Comparison of ENCODE assay signal across 13 cellular contexts in genomic region chr14:61505815-61506809, GRCh38.
DNase-seq lines count a peak whose midpoint lies in the region; ATAC-seq and TF ChIP-seq lines count a peak whose summit lies in the region.
"Had no signal": no experiment of that assay in that cellular context is flagged by ENCODE, and none has a peak within 500 bp of the region (broad histone marks: within the 10 kb centered on the region; RNA-seq: fewer than 3 reads in every experiment).

No MANE protein-coding gene starts in this region.

- H3K27me3 ChIP-seq in fibroblast of lung (ENCODE audit: control insufficient read depth, insufficient read depth, low read length) = no peaks in the 10 kb centered on the region

- H3K27me3 Mint-ChIP-seq in T-helper 1 cell treated with Interleukin-12 subunit alpha and Interleukin-12 subunit beta and Interleukin-4 antibody, amounts not matched to agents 30 μg/mL and 1 μg/mL, for 36 hours (ENCODE audit: low read depth) = no peaks in the 10 kb centered on the region

- peak overlapping the region; percentile 12 for H3K4me3 Mint-ChIP-seq in T-helper 1 cell treated with Interleukin-12 subunit alpha and Interleukin-12 subunit beta and Interleukin-4 antibody, amounts not matched to agents 30 μg/mL and 1 μg/mL, for 36 hours

- H4K20me1 ChIP-seq in fibroblast of lung (ENCODE audit: control insufficient read depth, extremely low read depth, insufficient read depth, low read length) = no peaks in the 10 kb centered on the region

- H3K36me3 Mint-ChIP-seq in T-helper 1 cell treated with Interleukin-12 subunit alpha and Interleukin-12 subunit beta and Interleukin-4 antibody, amounts not matched to agents 30 μg/mL and 1 μg/mL, for 36 hours (ENCODE audit: low read depth) = peaks cover 52% of the 10 kb centered on the region

- H3K9ac ChIP-seq in fibroblast of lung (ENCODE audit: insufficient read depth, low read length) = no peak overlapping the region

- peak overlapping the region; percentile 52 for H3K27ac Mint-ChIP-seq in T-helper 1 cell treated with Interleukin-12 subunit alpha and Interleukin-12 subunit beta and Interleukin-4 antibody, amounts not matched to agents 30 μg/mL and 1 μg/mL, for 36 hours

- H3K4me2 ChIP-seq in fibroblast of lung (ENCODE audit: extremely low read depth, insufficient read depth, low read length) = no peak overlapping the region

- H3K79me2 ChIP-seq in fibroblast of lung (ENCODE audit: control insufficient read depth, insufficient read depth, low read length) = no peaks in the 10 kb centered on the region

- H3K4me1 ChIP-seq in fibroblast of lung (ENCODE audit: control insufficient read depth, extremely low read depth, insufficient read depth, low read length) = no peaks in the 10 kb centered on the region

- H3K9me3 ChIP-seq in fibroblast of lung (ENCODE audit: control insufficient read depth, insufficient read depth, low read depth, low read length) = no peaks in the 10 kb centered on the region

- no peak for TF ChIP-seq CTCF in fibroblast of lung (conservative IDR thresholded peaks at IDR 0.05 in 1 of 2, IDR thresholded peaks at IDR 0.05 in 1 of 2; ENCODE audit: low read depth in 1 of 2, low read length in 2 of 2)

- peaks cover 6% of the 10 kb centered on the region for H3K9me3 Mint-ChIP-seq in T-helper 1 cell treated with Interleukin-12 subunit alpha and Interleukin-12 subunit beta and Interleukin-4 antibody, amounts not matched to agents 30 μg/mL and 1 μg/mL, for 36 hours

- H2AFZ ChIP-seq in fibroblast of lung (ENCODE audit: low read length) = no peak overlapping the region

- peaks cover 81% of the 10 kb centered on the region for H3K4me1 Mint-ChIP-seq in T-helper 1 cell treated with Interleukin-12 subunit alpha and Interleukin-12 subunit beta and Interleukin-4 antibody, amounts not matched to agents 30 μg/mL and 1 μg/mL, for 36 hours (ENCODE audit: low read depth)

- no peak for DNase-seq in T-helper 1 cell
- DNase-seq in fibroblast of lung (ENCODE audit: low read depth in 2 of 2) = peak; percentile 68 to 97
- peak; percentile 22 for DNase-seq in stimulated activated CD8-positive, alpha-beta memory T cell treated with anti-CD3 and anti-CD28 coated beads, Interleukin-4, amount 100 ng/mL, for 48 hours
- no peak for DNase-seq in left lobe of liver (ENCODE audit: low spot score)
- DNase-seq in SIG-M5 (lab: John Stamatoyannopoulos, UW) = no peak
- DNase-seq: central memory CD4-positive, alpha-beta T cell; NCI-H1694 had no signal

- peak; percentile 51 for ATAC-seq in SK-N-SH treated with all-trans-retinoic acid at 6 μM for 48 hours
- ATAC-seq in left lobe of liver = no peak
- no peak for ATAC-seq in HG03108 (IDR thresholded peaks at IDR 0.05; ENCODE audit: unreplicated experiment)
- ATAC-seq: Panc1 had no signal

- no peak overlapping the region for H3K4me3 ChIP-seq in fibroblast of lung (replicated peaks in 1 of 4; ENCODE audit: control extremely low read depth in 1 of 4, insufficient read depth in 1 of 4, low read depth in 3 of 4, low read length in 4 of 4)

- no peaks in the 10 kb centered on the region for H3K36me3 ChIP-seq in fibroblast of lung (ENCODE audit: control insufficient read depth, insufficient read depth, low read length)

- no peak overlapping the region for H3K27ac ChIP-seq in fibroblast of lung (ENCODE audit: insufficient read depth, low read length)
- H3K27ac ChIP-seq: 22Rv1, HL-60 had no signal

TF ChIP-seq in SK-N-SH treated with all-trans-retinoic acid at 6 μM for 48 hours, 23 proteins besides CTCF, POLR2A, EP300 and RAD21:
- TF ChIP-seq ZNF70 (CRISPR knock-in tag; IDR thresholded peaks at IDR 0.05) = no peak
- TF ChIP-seq CSDC2 (CRISPR knock-in tag; IDR thresholded peaks at IDR 0.05) = no peak
- no peak for TF ChIP-seq ZNF565 (CRISPR knock-in tag; conservative IDR thresholded peaks at IDR 0.05; ENCODE audit: low read depth)
- no peak for TF ChIP-seq TCF4 (CRISPR knock-in tag; IDR thresholded peaks at IDR 0.05; ENCODE audit: borderline replicate concordance)
- no peak for TF ChIP-seq RARB (CRISPR knock-in tag; IDR thresholded peaks at IDR 0.05)
- no peak for TF ChIP-seq OSR1 (CRISPR knock-in tag; IDR thresholded peaks at IDR 0.05)
- TF ChIP-seq ARNTL (CRISPR knock-in tag; IDR thresholded peaks at IDR 0.05; ENCODE audit: borderline replicate concordance, low read depth) = no peak
- TF ChIP-seq GLIS3 (CRISPR knock-in tag; IDR thresholded peaks at IDR 0.05) = no peak
- TF ChIP-seq POU6F1 (CRISPR knock-in tag; IDR thresholded peaks at IDR 0.05; ENCODE audit: borderline replicate concordance, low read depth) = no peak
TF ChIP-seq in SK-N-SH treated with all-trans-retinoic acid at 6 μM for 48 hours: peak in this region for 0.

Comparison
In these comparisons a context has a peak if more than half of its experiments do, and no peak if none do; other contexts are left out.
1. DNase-seq: peak in fibroblast of lung (2 of 2) and stimulated activated CD8-positive, alpha-beta memory T cell treated with anti-CD3 and anti-CD28 coated beads, Interleukin-4, amount 100 ng/mL, for 48 hours (single experiment); none in T-helper 1 cell (0 of 5), left lobe of liver (single experiment) and SIG-M5 (single experiment).